ENCODE assay signal across 8 cellular contexts in genomic region chr11:66288866-66289547, GRCh38. TPM values are rescaled to one million over a fixed set of nuclear protein-coding genes. Genes with fewer than 3 reads are reported as not detected.
DNase-seq lines count a peak whose midpoint lies in the region; ATAC-seq and TF ChIP-seq lines count a peak whose summit lies in the region.

YIF1A (minus strand) TSS chr11:66289143; CDS start chr11:66288985, 158 bp downstream.

- TF ChIP-seq CTCF in BJ (IDR thresholded peaks at IDR 0.05; ENCODE audit: insufficient read depth, low read depth, low read length) (no peak), colonic mucosa (IDR thresholded peaks at IDR 0.05) (no peak)

- POLR2A ChIA-PET in BJ (lab: Charles Lee) = interaction anchor here (0.5 to 1.6 kb wide), 11 partner anchors 8 to 278 kb away, joined by 3 to 18 read pairs (median 3); partner anchors contain the start of gene CD248

- CTCF ChIA-PET in BJ (lab: Yijun Ruan, JAX) = interaction anchor here (0.9 to 4.5 kb wide), 12 partner anchors 9 to 132 kb away, joined by 3 to 34 read pairs (median 4); partner anchors contain the start of genes NPAS4, RAB1B and RIN1

- peak within 1 kb of the TSS; percentile 84 for H3K4me3 Mint-ChIP-seq in activated CD4-positive, alpha-beta T cell treated with anti-CD3 and anti-CD28 coated beads, Interleukin-2, amount 10 ng/mL, durations not matched to agents 24 days and 14 days

- H3K27ac Mint-ChIP-seq in activated CD4-positive, alpha-beta T cell treated with anti-CD3 and anti-CD28 coated beads, Interleukin-2, amount 10 ng/mL, durations not matched to agents 24 days and 14 days = peak within 1 kb of the TSS; percentile 96

- intact Hi-C loops in activated CD4-positive, alpha-beta T cell treated with anti-CD3 and anti-CD28 coated beads, Interleukin-2, amount 10 ng/mL, durations not matched to agents 24 days and 14 days (cut with micrococcal nuclease) = loop anchor here (1.0 kb wide), 4 partner anchors 23 to 577 kb away; partner anchors contain the start of genes BRMS1 and KAT5
- intact Hi-C loops in colonic mucosa (cut with DNase I) = no loop called here

- H3K4me1 Mint-ChIP-seq in activated CD4-positive, alpha-beta T cell treated with anti-CD3 and anti-CD28 coated beads, Interleukin-2, amount 10 ng/mL, durations not matched to agents 24 days and 14 days = peaks cover 32% of the 10 kb centered on the region

- H3K4me3 ChIP-seq in BJ (ENCODE audit: low read depth, low read length) (peak within 1 kb of the TSS; percentile 84), colonic mucosa (peak within 1 kb of the TSS; percentile 90)

- H3K27me3 ChIP-seq in BJ (ENCODE audit: control insufficient read depth, insufficient read depth, low read length) = peaks cover 20% of the 10 kb centered on the region
- peaks cover 15% of the 10 kb centered on the region for H3K27me3 ChIP-seq in colonic mucosa

- peaks cover 11% of the 10 kb centered on the region for H3K4me1 ChIP-seq in colonic mucosa

- H3K36me3 ChIP-seq in BJ (ENCODE audit: control insufficient read depth, insufficient read depth, low read length) (peaks cover 10% of the 10 kb centered on the region), colonic mucosa (no peaks in the 10 kb centered on the region)

- no peaks in the 10 kb centered on the region for H3K9me3 ChIP-seq in colonic mucosa

- ATAC-seq in GM19324 (IDR thresholded peaks at IDR 0.05; ENCODE audit: low FRiP score, unreplicated experiment) (peak; percentile 91), HG03469 (IDR thresholded peaks at IDR 0.05; ENCODE audit: unreplicated experiment) (peak; percentile 71)

- peak within 1 kb of the TSS; percentile 94 to 95 for H3K9ac ChIP-seq in colonic mucosa (ENCODE audit: low read depth in 2 of 2, low read length in 2 of 2)

- H3K27me3 Mint-ChIP-seq in activated CD4-positive, alpha-beta T cell treated with anti-CD3 and anti-CD28 coated beads, Interleukin-2, amount 10 ng/mL, durations not matched to agents 24 days and 14 days = peaks cover 30% of the 10 kb centered on the region

- H3K36me3 Mint-ChIP-seq in activated CD4-positive, alpha-beta T cell treated with anti-CD3 and anti-CD28 coated beads, Interleukin-2, amount 10 ng/mL, durations not matched to agents 24 days and 14 days (ENCODE audit: low read depth) = peaks cover 4% of the 10 kb centered on the region

- peak within 1 kb of the TSS; percentile 92 for H3K27ac ChIP-seq in colonic mucosa

- peaks cover 4% of the 10 kb centered on the region for H3K9me3 Mint-ChIP-seq in activated CD4-positive, alpha-beta T cell treated with anti-CD3 and anti-CD28 coated beads, Interleukin-2, amount 10 ng/mL, durations not matched to agents 24 days and 14 days

- DNase-seq in BJ (ENCODE audit: low read depth) (peak; percentile 98), NCI-H526 treated with DMSO at 0.1 percent for 48 hours (lab: John Stamatoyannopoulos, UW) (peak; percentile 99), colonic mucosa (peak; percentile 98), kidney tubule cell (ENCODE audit: low spot score) (peak; percentile 100)
- peak; percentile 100 for DNase-seq in activated CD4-positive, alpha-beta T cell treated with anti-CD3 and anti-CD28 coated beads, Interleukin-2, amount 10 ng/mL, durations not matched to agents 24 days and 14 days
- peak; percentile 87 to 98 (median 93) for DNase-seq in stimulated activated CD4-positive, alpha-beta T cell treated with anti-CD3 and anti-CD28 coated beads, Interleukin-1b, Interleukin-23, amount 100 ng/mL, for 24 hours (ENCODE audit: low read depth in 4 of 4, low spot score in 1 of 4)

RNA-seq across cellular contexts. Expression of gene YIF1A, which starts in this region (rescaled TPM):
- polyA plus RNA-seq in BJ (2011; rRNA removed) = 151 and 228 TPM in 2 replicates
- 169 and 259 TPM in 2 replicates for polyA minus RNA-seq in BJ (2011; rRNA and poly(A)+ RNA removed)
- total RNA-seq in activated CD4-positive, alpha-beta T cell treated with anti-CD3 and anti-CD28 coated beads, Interleukin-2, amount 10 ng/mL, durations not matched to agents 24 days and 14 days = 108 and 119 TPM in 2 replicates
- 100 to 1,000 TPM in 1 of 2 donors, 10 to 100 TPM in 1; 87.4 to 159 TPM for total RNA-seq in colonic mucosa

Comparison
In these comparisons a context has a peak if more than half of its experiments do, and no peak if none do; other contexts are left out.
1. Peak in every context shown above with its lines: DNase-seq, ATAC-seq, H3K4me3 ChIP-seq and H3K27ac ChIP-seq.